11 cellular contexts compared by ENCODE assay signal in genomic region chr5:54643679-54644078, GRCh38.
DNase-seq lines count a peak whose midpoint lies in the region; ATAC-seq lines count a peak whose summit lies in the region.
"Had no signal": no experiment of that assay in that cellular context is flagged by ENCODE, and none has a peak within 500 bp of the region (broad histone marks: within the 10 kb centered on the region; RNA-seq: fewer than 3 reads in every experiment).

No MANE protein-coding gene starts in this region.

- no peak for DNase-seq in T-helper 2 cell treated with Interferon-gamma antibody and Interleukin-4, amounts not matched to agents 5 μg/mL and 100 μg/mL, for 36 hours (ENCODE audit: low spot score)
- DNase-seq in T-helper 2 cell (no peak), RKO (ENCODE audit: low spot score) (peak; percentile 5), fibroblast of gingiva (ENCODE audit: low read depth) (peak; percentile 91), KG1 (lab: John Stamatoyannopoulos, UW) (no peak)
- DNase-seq in stimulated activated effector memory CD8-positive, alpha-beta T cell treated with anti-CD3 and anti-CD28 coated beads, Interleukin-12 subunit alpha, Interleukin-12 subunit beta, amount 100 ng/mL, for 72 hours (ENCODE audit: low spot score in 2 of 2), result no peak
- DNase-seq: activated T-cell treated with anti-CD3 and anti-CD28 coated beads, Interleukin-2, amount 50 U/mL, for 4 hours; central memory CD4-positive, alpha-beta T cell; NCI-H1436 had no signal

- H3K9me3 Mint-ChIP-seq in T-helper 2 cell treated with Interferon-gamma antibody and Interleukin-4, amounts not matched to agents 5 μg/mL and 100 μg/mL, for 36 hours, result peaks cover 4% of the 10 kb centered on the region
- H3K9me3 Mint-ChIP-seq in stimulated activated effector memory CD8-positive, alpha-beta T cell treated with anti-CD3 and anti-CD28 coated beads, Interleukin-12 subunit alpha, Interleukin-12 subunit beta, amount 100 ng/mL, for 72 hours, result peaks cover 5% of the 10 kb centered on the region
- H3K9me3 Mint-ChIP-seq: activated T-cell treated with anti-CD3 and anti-CD28 coated beads, Interleukin-2, amount 50 U/mL, for 4 hours had no signal

- H3K27ac Mint-ChIP-seq in T-helper 2 cell treated with Interferon-gamma antibody and Interleukin-4, amounts not matched to agents 5 μg/mL and 100 μg/mL, for 36 hours, result peak overlapping the region; percentile 4
- H3K27ac Mint-ChIP-seq in stimulated activated effector memory CD8-positive, alpha-beta T cell treated with anti-CD3 and anti-CD28 coated beads, Interleukin-12 subunit alpha, Interleukin-12 subunit beta, amount 100 ng/mL, for 72 hours, result peak overlapping the region; percentile 70

- no peak overlapping the region for H3K4me3 Mint-ChIP-seq in T-helper 2 cell treated with Interferon-gamma antibody and Interleukin-4, amounts not matched to agents 5 μg/mL and 100 μg/mL, for 36 hours
- no peak overlapping the region for H3K4me3 Mint-ChIP-seq in stimulated activated effector memory CD8-positive, alpha-beta T cell treated with anti-CD3 and anti-CD28 coated beads, Interleukin-12 subunit alpha, Interleukin-12 subunit beta, amount 100 ng/mL, for 72 hours
- H3K4me3 Mint-ChIP-seq: activated T-cell treated with anti-CD3 and anti-CD28 coated beads, Interleukin-2, amount 50 U/mL, for 4 hours had no signal

- peaks cover 50% of the 10 kb centered on the region for H3K4me1 Mint-ChIP-seq in T-helper 2 cell treated with Interferon-gamma antibody and Interleukin-4, amounts not matched to agents 5 μg/mL and 100 μg/mL, for 36 hours (ENCODE audit: low read depth)
- peaks cover 53% of the 10 kb centered on the region for H3K4me1 Mint-ChIP-seq in stimulated activated effector memory CD8-positive, alpha-beta T cell treated with anti-CD3 and anti-CD28 coated beads, Interleukin-12 subunit alpha, Interleukin-12 subunit beta, amount 100 ng/mL, for 72 hours

- no peaks in the 10 kb centered on the region for H3K27me3 Mint-ChIP-seq in T-helper 2 cell treated with Interferon-gamma antibody and Interleukin-4, amounts not matched to agents 5 μg/mL and 100 μg/mL, for 36 hours (ENCODE audit: low read depth)

- ATAC-seq in stimulated activated effector memory CD8-positive, alpha-beta T cell treated with anti-CD3 and anti-CD28 coated beads, Interleukin-12 subunit alpha, Interleukin-12 subunit beta, amount 100 ng/mL, for 72 hours, result no peak
- no peak for ATAC-seq in HG03520 (IDR thresholded peaks at IDR 0.05; ENCODE audit: unreplicated experiment)
- no peak for ATAC-seq in GM21529 (IDR thresholded peaks at IDR 0.05; ENCODE audit: unreplicated experiment)

- peaks cover 8% of the 10 kb centered on the region for H3K36me3 Mint-ChIP-seq in T-helper 2 cell treated with Interferon-gamma antibody and Interleukin-4, amounts not matched to agents 5 μg/mL and 100 μg/mL, for 36 hours (ENCODE audit: low read depth)
- H3K36me3 Mint-ChIP-seq in stimulated activated effector memory CD8-positive, alpha-beta T cell treated with anti-CD3 and anti-CD28 coated beads, Interleukin-12 subunit alpha, Interleukin-12 subunit beta, amount 100 ng/mL, for 72 hours, result peaks cover 6% of the 10 kb centered on the region

Comparison
In these comparisons a context has a peak if more than half of its experiments do, and no peak if none do; other contexts are left out.
1. DNase-seq: peak in RKO (single experiment) and fibroblast of gingiva (single experiment); none in T-helper 2 cell treated with Interferon-gamma antibody and Interleukin-4, amounts not matched to agents 5 μg/mL and 100 μg/mL, for 36 hours (single experiment), T-helper 2 cell (0 of 5), stimulated activated effector memory CD8-positive, alpha-beta T cell treated with anti-CD3 and anti-CD28 coated beads, Interleukin-12 subunit alpha, Interleukin-12 subunit beta, amount 100 ng/mL, for 72 hours (0 of 2) and KG1 (single experiment).